In genomic region chr1:240190881-240191385, GRCh38 we compare ENCODE assay signal across 8 cellular contexts.
A peak's percentile ranks its signal among the peaks of the same experiment; 100 is the strongest.
DNase-seq lines count a peak whose midpoint lies in the region; ATAC-seq and TF ChIP-seq lines count a peak whose summit lies in the region.

No MANE protein-coding gene starts in this region.

- intact Hi-C loops in thyroid gland (cut with DNase I) = loop anchor here (5.0 kb wide), 1 partner anchor 501 kb away; no protein-coding TSS in a partner anchor
- intact Hi-C loops in prostate gland (cut with DNase I) = loop anchor here (5.0 to 10.0 kb wide), 2 partner anchors 404 to 501 kb away; no protein-coding TSS in a partner anchor

- 7 to 9% methylated on average over 5 of the region's 5 CpGs for WGBS in thyroid gland, 2 donors
- 10% methylated on average over 5 of the region's 5 CpGs for WGBS in prostate gland

- TF ChIP-seq POLR2A in thyroid gland (IDR thresholded peaks at IDR 0.05) = no peak
- TF ChIP-seq POLR2A in prostate gland (IDR thresholded peaks at IDR 0.05) = no peak

- ATAC-seq in RWPE2 (ENCODE audit: low read depth) (peak; percentile 76), GM21619 (IDR thresholded peaks at IDR 0.05; ENCODE audit: unreplicated experiment) (no peak)

- H3K4me1 ChIP-seq in DOHH2 (ENCODE audit: control insufficient read depth, low read length) = no peaks in the 10 kb centered on the region
- no peaks in the 10 kb centered on the region for H3K4me1 ChIP-seq in RWPE2 (ENCODE audit: insufficient read depth, poor library complexity, severe bottlenecking)
- H3K4me1 ChIP-seq in thyroid gland = peaks cover 0 to 4% of the 10 kb centered on the region in 2 donors
- no peaks in the 10 kb centered on the region for H3K4me1 ChIP-seq in prostate gland (replicated peaks)

- no peaks in the 10 kb centered on the region for H3K9me3 ChIP-seq in DOHH2 (ENCODE audit: control insufficient read depth, insufficient read depth, low read length)
- no peaks in the 10 kb centered on the region for H3K9me3 ChIP-seq in RWPE2 (ENCODE audit: severe bottlenecking)
- no peaks in the 10 kb centered on the region for H3K9me3 ChIP-seq in thyroid gland
- no peaks in the 10 kb centered on the region for H3K9me3 ChIP-seq in prostate gland

- H3K9me2 ChIP-seq in DOHH2 (replicated peaks; ENCODE audit: control insufficient read depth, low read length) = no peaks in the 10 kb centered on the region

- H3K36me3 ChIP-seq in DOHH2 (ENCODE audit: control insufficient read depth, low read length) = no peaks in the 10 kb centered on the region
- H3K36me3 ChIP-seq in RWPE2 (ENCODE audit: low read depth) = no peaks in the 10 kb centered on the region
- no peaks in the 10 kb centered on the region for H3K36me3 ChIP-seq in thyroid gland
- H3K36me3 ChIP-seq in prostate gland = no peaks in the 10 kb centered on the region

- H3K4me3 ChIP-seq in DOHH2 (ENCODE audit: low read length) = no peak overlapping the region
- H3K4me3 ChIP-seq in RWPE2 (ENCODE audit: severe bottlenecking) = no peak overlapping the region
- H3K4me3 ChIP-seq in thyroid gland (replicated peaks in 1 of 3) = no peak overlapping the region
- no peak overlapping the region for H3K4me3 ChIP-seq in prostate gland

- H3K4me2 ChIP-seq in DOHH2 (ENCODE audit: low read length) = no peak overlapping the region

- no peak overlapping the region for H3K27ac ChIP-seq in DOHH2 (ENCODE audit: low read depth, low read length)
- no peak overlapping the region for H3K27ac ChIP-seq in RWPE2 (ENCODE audit: poor library complexity, severe bottlenecking)
- H3K27ac ChIP-seq in thyroid gland = no peak overlapping the region
- H3K27ac ChIP-seq in prostate gland = no peak overlapping the region

- peak; percentile 39 for TF ChIP-seq CTCF in DOHH2 (IDR thresholded peaks at IDR 0.05; ENCODE audit: low read depth, low read length, poor library complexity, severe bottlenecking)
- peak; percentile 52 for TF ChIP-seq CTCF in RWPE2 (IDR thresholded peaks at IDR 0.05; ENCODE audit: poor library complexity, severe bottlenecking)
- TF ChIP-seq CTCF in thyroid gland (IDR thresholded peaks at IDR 0.05) = peak in 4 of 6 experiments; percentile 29 to 81 (median 63)
- peak in 2 of 4 experiments; percentile 6 to 16 for TF ChIP-seq CTCF in prostate gland (IDR thresholded peaks at IDR 0.05)

- H3K27me3 ChIP-seq in DOHH2 (ENCODE audit: control insufficient read depth, low read length) (no peaks in the 10 kb centered on the region), RWPE2 (ENCODE audit: insufficient read depth, poor library complexity, severe bottlenecking) (no peaks in the 10 kb centered on the region), thyroid gland (no peaks in the 10 kb centered on the region), prostate gland (replicated peaks; ENCODE audit: insufficient read depth) (no peaks in the 10 kb centered on the region)

- no peaks in the 10 kb centered on the region for H3K79me2 ChIP-seq in DOHH2 (ENCODE audit: control insufficient read depth, low read length)

- peak; percentile 16 for DNase-seq in KG1 (lab: John Stamatoyannopoulos, UW)
- DNase-seq in RWPE2 (ENCODE audit: low spot score) = no peak
- DNase-seq in foreskin melanocyte = peak; percentile 72
- DNase-seq in thyroid gland = peak; percentile 42
- no peak for DNase-seq in occipital lobe (lab: John Stamatoyannopoulos, UW)
- no peak for DNase-seq in prostate gland (ENCODE audit: low spot score)

- H4K20me1 ChIP-seq in DOHH2 (ENCODE audit: control insufficient read depth, insufficient read depth, low read depth, low read length) = no peaks in the 10 kb centered on the region

- no peaks in the 10 kb centered on the region for H3F3A ChIP-seq in DOHH2 (ENCODE audit: control insufficient read depth, insufficient read depth)

Comparison
In these comparisons a context has a peak if more than half of its experiments do, and no peak if none do; other contexts are left out.
1. DNase-seq: peak in KG1 (single experiment), foreskin melanocyte (single experiment) and thyroid gland (2 of 2); none in RWPE2 (single experiment), occipital lobe (single experiment) and prostate gland (single experiment).